ENCODE assay signal across 24 cellular contexts in genomic region chr12:76198839-76199238, GRCh38.
A peak's percentile ranks its signal among the peaks of the same experiment; 100 is the strongest.
DNase-seq lines count a peak whose midpoint lies in the region; ATAC-seq, FAIRE-seq and TF ChIP-seq lines count a peak whose summit lies in the region.
"Had no signal": no experiment of that assay in that cellular context is flagged by ENCODE, and none has a peak within 500 bp of the region (broad histone marks: within the 10 kb centered on the region; RNA-seq: fewer than 3 reads in every experiment).

No MANE protein-coding gene starts in this region.

- H3K9me3 ChIP-seq in IMR-90 (ENCODE audit: control insufficient read depth, insufficient read depth, low read length) (peaks cover 16% of the 10 kb centered on the region), astrocyte (ENCODE audit: insufficient read depth, low read depth, low read length) (peaks cover 3% of the 10 kb centered on the region), subcutaneous abdominal adipose tissue (ENCODE audit: control insufficient read depth in 5 of 5, low read length in 5 of 5) (peaks cover 6 to 32% (median 25%) of the 10 kb centered on the region in 5 donors), PC-3 (ENCODE audit: low read length) (peaks cover 25% of the 10 kb centered on the region)
- H3K9me3 ChIP-seq: BE2C had no signal

- no peak overlapping the region for H4K8ac ChIP-seq in IMR-90 (ENCODE audit: low read depth in 2 of 2, low read length in 2 of 2)

- in situ Hi-C loops in IMR-90 (cut with MboI; ENCODE audit: low sequenced_read_pairs) = no loop called here

- CTCF ChIA-PET in activated naive CD4-positive, alpha-beta T cell treated with anti-CD3 and anti-CD28 coated beads for 36 hours (lab: Charles Lee) = no interaction called here
- CTCF ChIA-PET in IMR-90 (lab: Yijun Ruan, JAX) (no interaction called here), PC-3 (lab: Charles Lee) (no interaction called here)

- no peak overlapping the region for H3K14ac ChIP-seq in IMR-90 (replicated peaks; ENCODE audit: low read depth, low read length)

- H3K4me1 Mint-ChIP-seq in activated naive CD4-positive, alpha-beta T cell treated with anti-CD3 and anti-CD28 coated beads, Interleukin-2, amount 50 U/mL, for 24 hours = peaks cover 5% of the 10 kb centered on the region
- peaks cover 3% of the 10 kb centered on the region for H3K4me1 Mint-ChIP-seq in activated naive CD4-positive, alpha-beta T cell treated with anti-CD3 and anti-CD28 coated beads for 36 hours (ENCODE audit: low read depth)
- H3K4me1 Mint-ChIP-seq in astrocyte (ENCODE audit: low read depth, unreplicated experiment) = peaks cover 39% of the 10 kb centered on the region
- H3K4me1 Mint-ChIP-seq: CD14-positive monocyte; CD8-positive, alpha-beta memory T cell; GM23338 had no signal

- intact Hi-C loops in activated naive CD4-positive, alpha-beta T cell treated with anti-CD3 and anti-CD28 coated beads for 36 hours (cut with micrococcal nuclease) = no loop called here
- intact Hi-C loops in IMR-90 (cut with micrococcal nuclease) (no loop called here), PC-3 (cut with micrococcal nuclease) (no loop called here)

- no peaks in the 10 kb centered on the region for H3K9me1 ChIP-seq in IMR-90 (ENCODE audit: insufficient read depth, low read length)

- no peak for TF ChIP-seq RAD21 in IMR-90 (IDR thresholded peaks at IDR 0.05; ENCODE audit: low read length)

- no TSS peak for BruUV-seq in IMR-90 (replicated peaks; lab: Mats Ljungman, UMichigan)
- BruUV-seq in PC-3 (replicated peaks; lab: Mats Ljungman, UMichigan) = no TSS peak

- no peak overlapping the region for H3K56ac ChIP-seq in IMR-90 (ENCODE audit: extremely low read depth, insufficient read depth, low read length)

- H3K9me3 Mint-ChIP-seq in activated naive CD4-positive, alpha-beta T cell treated with anti-CD3 and anti-CD28 coated beads, Interleukin-2, amount 50 U/mL, for 24 hours = peaks cover 11% of the 10 kb centered on the region
- H3K9me3 Mint-ChIP-seq in activated naive CD4-positive, alpha-beta T cell treated with anti-CD3 and anti-CD28 coated beads for 36 hours = peaks cover 22% of the 10 kb centered on the region
- peaks cover 16% of the 10 kb centered on the region for H3K9me3 Mint-ChIP-seq in astrocyte (ENCODE audit: unreplicated experiment)

- H2BK15ac ChIP-seq in IMR-90 (ENCODE audit: low read depth, low read length) = peak overlapping the region; percentile 43; the same call in 1 of the 3 replicates

- peaks cover 4% of the 10 kb centered on the region for H3K36me3 Mint-ChIP-seq in activated naive CD4-positive, alpha-beta T cell treated with anti-CD3 and anti-CD28 coated beads, Interleukin-2, amount 50 U/mL, for 24 hours
- H3K36me3 Mint-ChIP-seq in activated naive CD4-positive, alpha-beta T cell treated with anti-CD3 and anti-CD28 coated beads for 36 hours (ENCODE audit: low read depth) = peaks cover 4% of the 10 kb centered on the region
- no peaks in the 10 kb centered on the region for H3K36me3 Mint-ChIP-seq in astrocyte (ENCODE audit: low read depth, unreplicated experiment)
- H3K36me3 Mint-ChIP-seq: CD14-positive monocyte had no signal

- peak overlapping the region; percentile 38 for H3K4me3 Mint-ChIP-seq in activated naive CD4-positive, alpha-beta T cell treated with anti-CD3 and anti-CD28 coated beads, Interleukin-2, amount 50 U/mL, for 24 hours
- H3K4me3 Mint-ChIP-seq in activated naive CD4-positive, alpha-beta T cell treated with anti-CD3 and anti-CD28 coated beads for 36 hours = no peak overlapping the region
- H3K4me3 Mint-ChIP-seq in astrocyte (ENCODE audit: unreplicated experiment) = no peak overlapping the region
- H3K4me3 Mint-ChIP-seq: CD14-positive monocyte; CD4-positive, alpha-beta T cell; CD8-positive, alpha-beta memory T cell; GM23338; H9 had no signal

- no peak for FAIRE-seq in astrocyte (lab: Jason Lieb, UNC)
- FAIRE-seq: A204.1, D721Med, GM12891, GM18507 had no signal

- no peak overlapping the region for H4K5ac ChIP-seq in IMR-90 (ENCODE audit: low read depth, low read length)

- TF ChIP-seq POLR2A in IMR-90 (IDR thresholded peaks at IDR 0.05; ENCODE audit: low read depth, low read length) = no peak

- no peaks in the 10 kb centered on the region for H3F3A ChIP-seq in PC-3 (ENCODE audit: low read length, unreplicated experiment)

- H3K9ac ChIP-seq in IMR-90 (ENCODE audit: low read depth, low read length) = no peak overlapping the region
- H3K9ac ChIP-seq in astrocyte (ENCODE audit: low read length) = no peak overlapping the region
- no peak overlapping the region for H3K9ac ChIP-seq in subcutaneous abdominal adipose tissue (ENCODE audit: low read length in 5 of 5)
- no peak overlapping the region for H3K9ac ChIP-seq in PC-3 (ENCODE audit: low read length)
- H3K9ac ChIP-seq: BLaER1 treated with 17β-estradiol and CSF1 and Interleukin-3, amounts not matched to agents 10 nM and 100 nM had no signal

- peak overlapping the region; percentile 33; the same call in 1 of the 2 replicates for H4K91ac ChIP-seq in IMR-90 (ENCODE audit: insufficient read depth, low read depth, low read length)

- no peaks in the 10 kb centered on the region for H3K36me3 ChIP-seq in IMR-90 (ENCODE audit: control insufficient read depth, insufficient read depth, low read length)
- no peaks in the 10 kb centered on the region for H3K36me3 ChIP-seq in astrocyte (ENCODE audit: insufficient read depth, low read length)
- H3K36me3 ChIP-seq in subcutaneous abdominal adipose tissue (ENCODE audit: control insufficient read depth in 5 of 5, insufficient read depth in 5 of 5, low read length in 5 of 5) = no peaks in the 10 kb centered on the region
- no peaks in the 10 kb centered on the region for H3K36me3 ChIP-seq in PC-3 (ENCODE audit: low read depth, low read length)
- H3K36me3 ChIP-seq: BE2C; BLaER1 treated with 17β-estradiol and CSF1 and Interleukin-3, amounts not matched to agents 10 nM and 100 nM had no signal

- H3K4me1 ChIP-seq in IMR-90 (ENCODE audit: control insufficient read depth, insufficient read depth, low read length) (no peaks in the 10 kb centered on the region), astrocyte (ENCODE audit: insufficient read depth, low read length) (peaks cover 4% of the 10 kb centered on the region), subcutaneous abdominal adipose tissue (ENCODE audit: control insufficient read depth in 5 of 5, insufficient read depth in 5 of 5, low read length in 5 of 5) (peaks cover 0 to 3% (median 0%) of the 10 kb centered on the region in 5 donors), PC-3 (ENCODE audit: insufficient read depth, low read length) (no peaks in the 10 kb centered on the region)
- H3K4me1 ChIP-seq: BE2C had no signal

- H2AK9ac ChIP-seq in IMR-90 (replicated peaks; ENCODE audit: low read depth, low read length, poor library complexity) = no peak overlapping the region

- H3K18ac ChIP-seq in IMR-90 (ENCODE audit: low read depth, low read length) = no peak overlapping the region

- dilution Hi-C loops in IMR-90 (cut with HindIII; ENCODE audit: low sequenced_read_pairs, unreplicated experiment) = no loop called here

- H4K20me1 ChIP-seq in IMR-90 (ENCODE audit: insufficient read depth, low read length) (no peaks in the 10 kb centered on the region), astrocyte (ENCODE audit: insufficient read depth, low read length) (no peaks in the 10 kb centered on the region), PC-3 (ENCODE audit: low read length) (no peaks in the 10 kb centered on the region)
- H4K20me1 ChIP-seq: BLaER1 treated with 17β-estradiol and CSF1 and Interleukin-3, amounts not matched to agents 10 nM and 100 nM had no signal

- H3K9me2 ChIP-seq in PC-3 (replicated peaks; ENCODE audit: low read length) = no peaks in the 10 kb centered on the region

- peak overlapping the region; percentile 80 for H2BK20ac ChIP-seq in IMR-90 (ENCODE audit: low read depth, low read length)

- H3K4me2 ChIP-seq in IMR-90 (ENCODE audit: low read depth, low read length) = no peak overlapping the region
- H3K4me2 ChIP-seq in astrocyte (ENCODE audit: low read length) = no peak overlapping the region
- no peak overlapping the region for H3K4me2 ChIP-seq in PC-3 (ENCODE audit: low read length)
- H3K4me2 ChIP-seq: BLaER1 treated with 17β-estradiol and CSF1 and Interleukin-3, amounts not matched to agents 10 nM and 100 nM; GM23338 had no signal

- H3K4me3 ChIP-seq in IMR-90 (ENCODE audit: insufficient read depth, low read depth, low read length) (no peak overlapping the region), astrocyte (ENCODE audit: insufficient read depth, low read depth, low read length) (no peak overlapping the region), subcutaneous abdominal adipose tissue (ENCODE audit: low read depth in 1 of 5, low read length in 5 of 5) (peak overlapping the region in 3 of 5 donors; percentile 18 to 25 (median 24)), PC-3 (ENCODE audit: low read length) (no peak overlapping the region)
- H3K4me3 ChIP-seq: BLaER1 treated with 17β-estradiol and CSF1 and Interleukin-3, amounts not matched to agents 10 nM and 100 nM; GM23338 had no signal

- H2AK5ac ChIP-seq in IMR-90 (ENCODE audit: low read depth, low read length) = no peak overlapping the region

- H3K79me2 ChIP-seq in astrocyte (ENCODE audit: insufficient read depth, low read length) (no peaks in the 10 kb centered on the region), PC-3 (ENCODE audit: low read length) (no peaks in the 10 kb centered on the region)

- no peak overlapping the region for H3K27ac Mint-ChIP-seq in activated naive CD4-positive, alpha-beta T cell treated with anti-CD3 and anti-CD28 coated beads, Interleukin-2, amount 50 U/mL, for 24 hours
- no peak overlapping the region for H3K27ac Mint-ChIP-seq in activated naive CD4-positive, alpha-beta T cell treated with anti-CD3 and anti-CD28 coated beads for 36 hours
- H3K27ac Mint-ChIP-seq in astrocyte (ENCODE audit: unreplicated experiment) = peak overlapping the region; percentile 30
- H3K27ac Mint-ChIP-seq: CD14-positive monocyte; CD4-positive, alpha-beta T cell; CD8-positive, alpha-beta memory T cell; GM23338; H9 had no signal

- DNase-seq in activated naive CD4-positive, alpha-beta T cell treated with anti-CD3 and anti-CD28 coated beads for 36 hours = no peak
- DNase-seq in IMR-90 (no peak), astrocyte (ENCODE audit: low read depth) (no peak), AML-193 (lab: John Stamatoyannopoulos, UW) (no peak), PC-3 (no peak)
- DNase-seq: BE2C; CD4-positive, alpha-beta T cell; CD8-positive, alpha-beta memory T cell; DMS 273 treated with DMSO at 0.1 percent for 48 hours; DMS79; EL; GDM1; H9 had no signal

- no peak overlapping the region for H3K23ac ChIP-seq in IMR-90 (ENCODE audit: low read depth, low read length)

- peak overlapping the region; percentile 18; the same call in 1 of the 2 replicates for H3K4ac ChIP-seq in IMR-90 (ENCODE audit: low read depth, low read length)

- TF ChIP-seq CTCF in IMR-90 (conservative IDR thresholded peaks at IDR 0.05; ENCODE audit: low read depth, low read length) = no peak
- TF ChIP-seq CTCF in astrocyte (IDR thresholded peaks at IDR 0.05; ENCODE audit: insufficient read depth, low read depth, low read length) = no peak
- TF ChIP-seq CTCF in PC-3 (conservative IDR thresholded peaks at IDR 0.05; ENCODE audit: low read depth, low read length) = no peak

- H3K27ac ChIP-seq in IMR-90 (ENCODE audit: insufficient read depth, low read length) (no peak overlapping the region), astrocyte (ENCODE audit: low read depth, low read length) (no peak overlapping the region), subcutaneous abdominal adipose tissue (ENCODE audit: low read depth, low read length) (no peak overlapping the region), PC-3 (ENCODE audit: low read length) (no peak overlapping the region)
- H3K27ac ChIP-seq: 22Rv1; BLaER1 treated with 17β-estradiol and CSF1 and Interleukin-3, amounts not matched to agents 10 nM and 100 nM had no signal

- POLR2A ChIA-PET in IMR-90 (lab: Charles Lee; ENCODE audit: unreplicated experiment) = no interaction called here
- POLR2A ChIA-PET in PC-3 (lab: Charles Lee; ENCODE audit: unreplicated experiment) = no interaction called here

- no peak for ATAC-seq in IMR-90 (ENCODE audit: low read depth)
- ATAC-seq in PC-3 = no peak
- ATAC-seq in HG02852 (IDR thresholded peaks at IDR 0.05; ENCODE audit: unreplicated experiment) = no peak
- ATAC-seq: GM23338 had no signal

- H3K79me1 ChIP-seq in IMR-90 (ENCODE audit: low read depth in 1 of 2, low read length in 2 of 2) = no peaks in the 10 kb centered on the region

- no CpG with 5 or more reads among the region's 1 CpG for WGBS in IMR-90 (ENCODE audit: extremely low coverage in 2 of 2, insufficient read length in 1 of 2), 2 experiments

- H3K27me3 ChIP-seq in IMR-90 (ENCODE audit: control insufficient read depth, insufficient read depth, low read length) = no peaks in the 10 kb centered on the region
- no peaks in the 10 kb centered on the region for H3K27me3 ChIP-seq in astrocyte (ENCODE audit: insufficient read depth, low read length)
- H3K27me3 ChIP-seq in subcutaneous abdominal adipose tissue (ENCODE audit: control insufficient read depth in 5 of 5, insufficient read depth in 4 of 5, low read length in 5 of 5) = no peaks in the 10 kb centered on the region
- H3K27me3 ChIP-seq in PC-3 (ENCODE audit: low read length) = no peaks in the 10 kb centered on the region
- H3K27me3 ChIP-seq: BLaER1 treated with 17β-estradiol and CSF1 and Interleukin-3, amounts not matched to agents 10 nM and 100 nM had no signal

- H2AFZ ChIP-seq in IMR-90 (replicated peaks; ENCODE audit: low read length, poor library complexity) = no peak overlapping the region
- H2AFZ ChIP-seq in astrocyte (ENCODE audit: low read depth, low read length) = no peak overlapping the region
- H2AFZ ChIP-seq in PC-3 (ENCODE audit: low read length) = no peak overlapping the region
- H2AFZ ChIP-seq: GM23338 had no signal

- peaks cover 8% of the 10 kb centered on the region for H3K27me3 Mint-ChIP-seq in activated naive CD4-positive, alpha-beta T cell treated with anti-CD3 and anti-CD28 coated beads, Interleukin-2, amount 50 U/mL, for 24 hours
- H3K27me3 Mint-ChIP-seq in activated naive CD4-positive, alpha-beta T cell treated with anti-CD3 and anti-CD28 coated beads for 36 hours (ENCODE audit: low read depth) = peaks cover 27% of the 10 kb centered on the region
- H3K27me3 Mint-ChIP-seq in astrocyte (ENCODE audit: low read depth, unreplicated experiment) = no peaks in the 10 kb centered on the region

- H2BK120ac ChIP-seq in IMR-90 (ENCODE audit: low read depth, low read length) = peak overlapping the region; percentile 87

- H2BK5ac ChIP-seq in IMR-90 (ENCODE audit: low read depth, low read length, poor library complexity, severe bottlenecking) = no peak overlapping the region

Comparison
In these comparisons a context has a peak if more than half of its experiments do, and no peak if none do; other contexts are left out.
1. H3K4me3 ChIP-seq: peak in subcutaneous abdominal adipose tissue (3 of 5); none in IMR-90 (single experiment), astrocyte (single experiment) and PC-3 (single experiment).